16 cellular contexts compared by ENCODE assay signal in the genomic region with DNA sequence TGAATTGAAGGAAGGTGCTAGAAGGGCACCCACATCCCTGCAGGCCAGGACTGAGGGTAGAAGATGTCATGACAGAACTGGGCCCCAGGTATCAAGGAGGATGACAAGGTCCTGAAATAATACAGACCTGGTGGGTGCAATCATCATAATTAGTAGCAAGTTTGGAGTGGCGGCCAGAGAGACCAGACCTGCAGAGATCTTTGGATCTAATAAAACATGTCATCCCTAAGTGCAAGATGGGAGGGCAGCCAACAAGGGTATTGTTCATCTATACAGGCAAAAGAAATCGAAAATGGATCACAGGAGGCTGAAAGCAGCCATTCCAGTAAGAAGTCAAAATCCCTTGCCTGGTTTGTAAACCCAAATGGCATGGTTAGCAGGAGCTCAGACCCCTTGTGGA.
DNase-seq lines count a peak whose midpoint lies in the region; ATAC-seq and TF ChIP-seq lines count a peak whose summit lies in the region.
"Had no signal": no experiment of that assay in that cellular context is flagged by ENCODE, and none has a peak within 500 bp of the region (broad histone marks: within the 10 kb centered on the region; RNA-seq: fewer than 3 reads in every experiment).

No MANE protein-coding gene starts in this region.

- H3K9me3 Mint-ChIP-seq in stimulated activated effector memory CD8-positive, alpha-beta T cell treated with anti-CD3 and anti-CD28 coated beads, Interleukin-12 subunit alpha, Interleukin-12 subunit beta, amount 100 ng/mL, for 72 hours: no peaks in the 10 kb centered on the region
- H3K9me3 Mint-ChIP-seq: CD8-positive, alpha-beta T cell had no signal

- H3K27me3 ChIP-seq in vagina: no peaks in the 10 kb centered on the region
- no peaks in the 10 kb centered on the region for H3K27me3 ChIP-seq in uterus
- H3K27me3 ChIP-seq: BLaER1 had no signal

- peak; percentile 21; the same call in 1 of the 3 replicates for ATAC-seq in SK-N-SH treated with all-trans-retinoic acid at 6 μM for 48 hours
- ATAC-seq in stimulated activated effector memory CD8-positive, alpha-beta T cell treated with anti-CD3 and anti-CD28 coated beads, Interleukin-12 subunit alpha, Interleukin-12 subunit beta, amount 100 ng/mL, for 72 hours: peak; percentile 6
- no peak for ATAC-seq in HG03039 (IDR thresholded peaks at IDR 0.05; ENCODE audit: unreplicated experiment)
- ATAC-seq: CD8-positive, alpha-beta T cell had no signal

- H3K27ac Mint-ChIP-seq in stimulated activated effector memory CD8-positive, alpha-beta T cell treated with anti-CD3 and anti-CD28 coated beads, Interleukin-12 subunit alpha, Interleukin-12 subunit beta, amount 100 ng/mL, for 72 hours: no peak overlapping the region
- H3K27ac Mint-ChIP-seq: CD4-positive, CD25-positive, alpha-beta regulatory T cell; CD8-positive, alpha-beta T cell had no signal

- no peak overlapping the region for H3K27ac ChIP-seq in vagina
- H3K27ac ChIP-seq in uterus: no peak overlapping the region
- H3K27ac ChIP-seq: BLaER1, C4-2B, GM23248 had no signal

- H3K4me3 Mint-ChIP-seq in stimulated activated effector memory CD8-positive, alpha-beta T cell treated with anti-CD3 and anti-CD28 coated beads, Interleukin-12 subunit alpha, Interleukin-12 subunit beta, amount 100 ng/mL, for 72 hours: no peak overlapping the region
- H3K4me3 Mint-ChIP-seq: CD8-positive, alpha-beta T cell had no signal

- no peaks in the 10 kb centered on the region for H3K9me3 ChIP-seq in vagina
- no peaks in the 10 kb centered on the region for H3K9me3 ChIP-seq in uterus
- H3K9me3 ChIP-seq: BLaER1, Caco-2 had no signal

- H3K4me1 ChIP-seq in vagina: no peaks in the 10 kb centered on the region
- H3K4me1 ChIP-seq in uterus: no peaks in the 10 kb centered on the region
- H3K4me1 ChIP-seq: BLaER1, Caco-2 had no signal

- H3K4me3 ChIP-seq in vagina (no peak overlapping the region), uterus (no peak overlapping the region)
- H3K4me3 ChIP-seq: BLaER1, GM23248 had no signal

- intact Hi-C loops in vagina (cut with DNase I): no loop called here
- intact Hi-C loops in uterus (cut with DNase I; ENCODE audit: low total_unique reads): no loop called here

- DNase-seq in SK-N-DZ (ENCODE audit: low spot score) (peak; percentile 15), vagina (ENCODE audit: extremely low spot score in 2 of 2) (no peak), uterus (no peak)
- peak in 1 of 2 donors; percentile 22 for DNase-seq in stimulated activated effector memory CD8-positive, alpha-beta T cell treated with anti-CD3 and anti-CD28 coated beads, Interleukin-12 subunit alpha, Interleukin-12 subunit beta, amount 100 ng/mL, for 72 hours (ENCODE audit: low spot score in 2 of 2)
- DNase-seq: Caco-2; CD4-positive, CD25-positive, alpha-beta regulatory T cell; CD8-positive, alpha-beta T cell; DMS153; DND-41; GM23248; H7; HCEC 1CT had no signal

- H3K4me1 Mint-ChIP-seq in stimulated activated effector memory CD8-positive, alpha-beta T cell treated with anti-CD3 and anti-CD28 coated beads, Interleukin-12 subunit alpha, Interleukin-12 subunit beta, amount 100 ng/mL, for 72 hours: no peaks in the 10 kb centered on the region

- no peak for TF ChIP-seq CTCF in vagina (IDR thresholded peaks at IDR 0.05)
- TF ChIP-seq CTCF in uterus (IDR thresholded peaks at IDR 0.05): no peak

- no peaks in the 10 kb centered on the region for H3K36me3 Mint-ChIP-seq in stimulated activated effector memory CD8-positive, alpha-beta T cell treated with anti-CD3 and anti-CD28 coated beads, Interleukin-12 subunit alpha, Interleukin-12 subunit beta, amount 100 ng/mL, for 72 hours

- peaks cover 0 to 2% of the 10 kb centered on the region in 2 donors for H3K36me3 ChIP-seq in vagina
- H3K36me3 ChIP-seq in uterus: no peaks in the 10 kb centered on the region
- H3K36me3 ChIP-seq: BLaER1 had no signal

- TF ChIP-seq POLR2A in vagina (IDR thresholded peaks at IDR 0.05): no peak
- TF ChIP-seq POLR2A in uterus (IDR thresholded peaks at IDR 0.05): no peak

TF ChIP-seq in SK-N-SH treated with all-trans-retinoic acid at 6 μM for 48 hours, 23 proteins besides CTCF, POLR2A, EP300 and RAD21 (continues in another document):
- TF ChIP-seq, protein P1, sequence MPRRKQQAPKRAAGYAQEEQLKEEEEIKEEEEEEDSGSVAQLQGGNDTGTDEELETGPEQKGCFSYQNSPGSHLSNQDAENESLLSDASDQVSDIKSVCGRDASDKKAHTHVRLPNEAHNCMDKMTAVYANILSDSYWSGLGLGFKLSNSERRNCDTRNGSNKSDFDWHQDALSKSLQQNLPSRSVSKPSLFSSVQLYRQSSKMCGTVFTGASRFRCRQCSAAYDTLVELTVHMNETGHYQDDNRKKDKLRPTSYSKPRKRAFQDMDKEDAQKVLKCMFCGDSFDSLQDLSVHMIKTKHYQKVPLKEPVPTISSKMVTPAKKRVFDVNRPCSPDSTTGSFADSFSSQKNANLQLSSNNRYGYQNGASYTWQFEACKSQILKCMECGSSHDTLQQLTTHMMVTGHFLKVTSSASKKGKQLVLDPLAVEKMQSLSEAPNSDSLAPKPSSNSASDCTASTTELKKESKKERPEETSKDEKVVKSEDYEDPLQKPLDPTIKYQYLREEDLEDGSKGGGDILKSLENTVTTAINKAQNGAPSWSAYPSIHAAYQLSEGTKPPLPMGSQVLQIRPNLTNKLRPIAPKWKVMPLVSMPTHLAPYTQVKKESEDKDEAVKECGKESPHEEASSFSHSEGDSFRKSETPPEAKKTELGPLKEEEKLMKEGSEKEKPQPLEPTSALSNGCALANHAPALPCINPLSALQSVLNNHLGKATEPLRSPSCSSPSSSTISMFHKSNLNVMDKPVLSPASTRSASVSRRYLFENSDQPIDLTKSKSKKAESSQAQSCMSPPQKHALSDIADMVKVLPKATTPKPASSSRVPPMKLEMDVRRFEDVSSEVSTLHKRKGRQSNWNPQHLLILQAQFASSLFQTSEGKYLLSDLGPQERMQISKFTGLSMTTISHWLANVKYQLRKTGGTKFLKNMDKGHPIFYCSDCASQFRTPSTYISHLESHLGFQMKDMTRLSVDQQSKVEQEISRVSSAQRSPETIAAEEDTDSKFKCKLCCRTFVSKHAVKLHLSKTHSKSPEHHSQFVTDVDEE (CRISPR knock-in tag; IDR thresholded peaks at IDR 0.05): 0 out of 2 replicates have a peak, but pooled peaks have one; percentile 41
- TF ChIP-seq ESRRG (CRISPR knock-in tag; IDR thresholded peaks at IDR 0.05) (no peak), ZNF565 (CRISPR knock-in tag; conservative IDR thresholded peaks at IDR 0.05; ENCODE audit: low read depth) (no peak), POU6F1 (CRISPR knock-in tag; IDR thresholded peaks at IDR 0.05; ENCODE audit: borderline replicate concordance, low read depth) (no peak), PATZ1 (CRISPR knock-in tag; IDR thresholded peaks at IDR 0.05; ENCODE audit: borderline replicate concordance) (no peak), SNAI2 (CRISPR knock-in tag; IDR thresholded peaks at IDR 0.05) (no peak), TCF4 (CRISPR knock-in tag; IDR thresholded peaks at IDR 0.05; ENCODE audit: borderline replicate concordance) (peak; percentile 30; the same call in 1 of the 2 replicates), ISL1 (CRISPR knock-in tag; IDR thresholded peaks at IDR 0.05) (peak; percentile 66), ZNF70 (CRISPR knock-in tag; IDR thresholded peaks at IDR 0.05) (no peak), ZC3H10 (CRISPR knock-in tag; IDR thresholded peaks at IDR 0.05) (no peak), TOX (CRISPR knock-in tag; IDR thresholded peaks at IDR 0.05; ENCODE audit: borderline replicate concordance) (no peak), OSR1 (CRISPR knock-in tag; IDR thresholded peaks at IDR 0.05) (no peak), ARNTL (CRISPR knock-in tag; IDR thresholded peaks at IDR 0.05; ENCODE audit: borderline replicate concordance, low read depth) (no peak), RARB (CRISPR knock-in tag; IDR thresholded peaks at IDR 0.05) (no peak)
- TF ChIP-seq, protein P2, sequence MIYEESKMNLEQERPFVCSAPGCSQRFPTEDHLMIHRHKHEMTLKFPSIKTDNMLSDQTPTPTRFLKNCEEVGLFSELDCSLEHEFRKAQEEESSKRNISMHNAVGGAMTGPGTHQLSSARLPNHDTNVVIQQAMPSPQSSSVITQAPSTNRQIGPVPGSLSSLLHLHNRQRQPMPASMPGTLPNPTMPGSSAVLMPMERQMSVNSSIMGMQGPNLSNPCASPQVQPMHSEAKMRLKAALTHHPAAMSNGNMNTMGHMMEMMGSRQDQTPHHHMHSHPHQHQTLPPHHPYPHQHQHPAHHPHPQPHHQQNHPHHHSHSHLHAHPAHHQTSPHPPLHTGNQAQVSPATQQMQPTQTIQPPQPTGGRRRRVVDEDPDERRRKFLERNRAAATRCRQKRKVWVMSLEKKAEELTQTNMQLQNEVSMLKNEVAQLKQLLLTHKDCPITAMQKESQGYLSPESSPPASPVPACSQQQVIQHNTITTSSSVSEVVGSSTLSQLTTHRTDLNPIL (CRISPR knock-in tag; IDR thresholded peaks at IDR 0.05; ENCODE audit: low read depth): no peak
